17 cellular contexts compared by ENCODE assay signal in genomic region chr22:44952863-44953790, GRCh38. TPM values are rescaled to one million over a fixed set of nuclear protein-coding genes. Genes with fewer than 3 reads are reported as not detected.
"Had no signal": no experiment of that assay in that cellular context is flagged by ENCODE, and none has a peak within 500 bp of the region (broad histone marks: within the 10 kb centered on the region; RNA-seq: fewer than 3 reads in every experiment).

No MANE protein-coding gene starts in this region.

- ATAC-seq: activated T-helper 17 cell treated with anti-CD3 and anti-CD28 coated beads, Interleukin-2, amount 50 U/mL, for 72 hours; gastroesophageal sphincter; left lung; natural killer cell treated with Interleukin-12 subunit alpha and Interleukin-12 subunit beta and Interleukin-15 and Interleukin-18, amount 100 ng/mL, for 72 hours; right cardiac atrium; stimulated activated naive CD8-positive, alpha-beta T cell treated with anti-CD3 and anti-CD28 coated beads, Interleukin-15, Interleukin-2, amounts not matched to agents 100 U/mL and 50 U/mL, for 24 hours had no signal

- H3K9me3 ChIP-seq: vagina had no signal

- H3K4me3 ChIP-seq: cardiac muscle cell, dorsolateral prefrontal cortex, gastroesophageal sphincter, left lung, transverse colon, vagina had no signal

- DNase-seq: activated naive CD4-positive, alpha-beta T cell treated with anti-CD3 and anti-CD28 coated beads for 36 hours; dorsolateral prefrontal cortex; erythroblast; left lung; mesenchymal stem cell; right cardiac atrium; small intestine; stimulated activated CD4-positive, alpha-beta T cell treated with anti-CD3 and anti-CD28 coated beads, Interleukin-4, amount 100 ng/mL, for 4 hours; stimulated activated CD8-positive, alpha-beta memory T cell treated with anti-CD3 and anti-CD28 coated beads, Interleukin-4, amount 100 ng/mL, for 48 hours; stimulated activated naive CD8-positive, alpha-beta T cell treated with anti-CD3 and anti-CD28 coated beads, Interleukin-15, Interleukin-2, amounts not matched to agents 100 U/mL and 50 U/mL, for 24 hours; transverse colon had no signal

- H3K4me1 ChIP-seq: gastroesophageal sphincter, left lung, transverse colon had no signal

- H3K36me3 ChIP-seq: cardiac muscle cell, gastroesophageal sphincter, left lung, transverse colon, vagina had no signal

- H3K27me3 ChIP-seq: cardiac muscle cell, dorsolateral prefrontal cortex, vagina had no signal

- H3K27ac ChIP-seq: cardiac muscle cell, dorsolateral prefrontal cortex, gastroesophageal sphincter, left lung, transverse colon, vagina had no signal

RNA-seq across cellular contexts. Expression of gene PHF21B, which starts 56.7 kb away (rescaled TPM):
- total RNA-seq: activated naive CD4-positive, alpha-beta T cell treated with anti-CD3 and anti-CD28 coated beads for 36 hours; activated T-helper 17 cell treated with anti-CD3 and anti-CD28 coated beads, Interleukin-2, amount 50 U/mL, for 72 hours; transverse colon had no signal
- polyA plus RNA-seq: keratinocyte had no signal
